In genomic region chr7:151795168-151795754, GRCh38 we compare ENCODE assay signal across 10 cellular contexts.
DNase-seq lines count a peak whose midpoint lies in the region; ATAC-seq and TF ChIP-seq lines count a peak whose summit lies in the region.
"Had no signal": no experiment of that assay in that cellular context is flagged by ENCODE, and none has a peak within 500 bp of the region (broad histone marks: within the 10 kb centered on the region; RNA-seq: fewer than 3 reads in every experiment).

No MANE protein-coding gene starts in this region.

- ATAC-seq in SK-N-SH treated with all-trans-retinoic acid at 6 μM for 48 hours = no peak

- TF ChIP-seq CTCF in stomach (IDR thresholded peaks at IDR 0.05) = no peak

- peaks cover 40 to 59% (median 54%) of the 10 kb centered on the region in 4 donors for H3K4me1 ChIP-seq in stomach

- intact Hi-C loops in stomach (cut with DNase I; ENCODE audit: low total_unique reads) = no loop called here

- no peaks in the 10 kb centered on the region for H3K36me3 Mint-ChIP-seq in immature natural killer cell

- no peak for TF ChIP-seq POLR2A in stomach (IDR thresholded peaks at IDR 0.05)

- H3K27me3 ChIP-seq in stomach = no peaks in the 10 kb centered on the region

- peak; percentile 34 for DNase-seq in DMS 273 (lab: John Stamatoyannopoulos, UW; ENCODE audit: unreplicated experiment)
- no peak for DNase-seq in DMS 273 treated with DMSO at 0.1 percent for 48 hours (lab: John Stamatoyannopoulos, UW)
- DNase-seq in activated CD4-positive, CD25-positive, alpha-beta regulatory T cell treated with anti-CD3 and anti-CD28 coated beads, Interleukin-2, amount 50 U/mL, for 16 hours (ENCODE audit: low read depth, low spot score) = peak; percentile 52
- peak; percentile 18 for DNase-seq in iris pigment epithelial cell (ENCODE audit: low read depth)
- DNase-seq in stomach = no peak
- no peak for DNase-seq in hippocampal formation (lab: John Stamatoyannopoulos, UW)
- no peak for DNase-seq in immature natural killer cell

- no peak overlapping the region for H3K4me3 ChIP-seq in stomach

- no peak for TF ChIP-seq EP300 in stomach (IDR thresholded peaks at IDR 0.05)

- peaks cover 21 to 28% of the 10 kb centered on the region in 2 donors for H3K4me1 Mint-ChIP-seq in immature natural killer cell

- no peaks in the 10 kb centered on the region for H3K9me3 ChIP-seq in stomach

- no peaks in the 10 kb centered on the region for H3K9me3 Mint-ChIP-seq in immature natural killer cell

- H3K4me3 Mint-ChIP-seq in immature natural killer cell = no peak overlapping the region

- peak overlapping the region in 3 of 5 donors; percentile 70 to 82 (median 71) for H3K27ac ChIP-seq in stomach
- H3K27ac ChIP-seq: 22Rv1, KMS-11 had no signal

- peaks cover 0 to 9% (median 0%) of the 10 kb centered on the region in 4 donors for H3K36me3 ChIP-seq in stomach

- H3K27me3 Mint-ChIP-seq in immature natural killer cell (ENCODE audit: low read depth in 3 of 3) = peaks cover 0 to 3% (median 0%) of the 10 kb centered on the region in 3 donors

- H3K27ac Mint-ChIP-seq in immature natural killer cell = peak overlapping the region in 1 of 6 donors; percentile 72

- WGBS in stomach, 5 donors = 77 to 88% (median 83%) methylated on average over 13 to 16 of the region's 16 CpGs

TF ChIP-seq in SK-N-SH treated with all-trans-retinoic acid at 6 μM for 48 hours, 23 proteins besides CTCF, POLR2A, EP300 and RAD21:
- no peak for TF ChIP-seq SNAI2 (CRISPR knock-in tag; IDR thresholded peaks at IDR 0.05)
- no peak for TF ChIP-seq POU6F1 (CRISPR knock-in tag; IDR thresholded peaks at IDR 0.05; ENCODE audit: borderline replicate concordance, low read depth)
- no peak for TF ChIP-seq GLIS3 (CRISPR knock-in tag; IDR thresholded peaks at IDR 0.05)
- no peak for TF ChIP-seq CSDC2 (CRISPR knock-in tag; IDR thresholded peaks at IDR 0.05)
- no peak for TF ChIP-seq RARB (CRISPR knock-in tag; IDR thresholded peaks at IDR 0.05)
- TF ChIP-seq ZFP30 (CRISPR knock-in tag; IDR thresholded peaks at IDR 0.05) = no peak
- no peak for TF ChIP-seq CREB5 (CRISPR knock-in tag; IDR thresholded peaks at IDR 0.05; ENCODE audit: low read depth)

Comparison
In these comparisons a context has a peak if more than half of its experiments do, and no peak if none do; other contexts are left out.
1. DNase-seq: peak in DMS 273 (single experiment), activated CD4-positive, CD25-positive, alpha-beta regulatory T cell treated with anti-CD3 and anti-CD28 coated beads, Interleukin-2, amount 50 U/mL, for 16 hours (single experiment) and iris pigment epithelial cell (single experiment); none in DMS 273 treated with DMSO at 0.1 percent for 48 hours (single experiment), stomach (single experiment), hippocampal formation (0 of 2) and immature natural killer cell (0 of 3).